ENCODE assay signal across 8 cellular contexts in the genomic region with DNA sequence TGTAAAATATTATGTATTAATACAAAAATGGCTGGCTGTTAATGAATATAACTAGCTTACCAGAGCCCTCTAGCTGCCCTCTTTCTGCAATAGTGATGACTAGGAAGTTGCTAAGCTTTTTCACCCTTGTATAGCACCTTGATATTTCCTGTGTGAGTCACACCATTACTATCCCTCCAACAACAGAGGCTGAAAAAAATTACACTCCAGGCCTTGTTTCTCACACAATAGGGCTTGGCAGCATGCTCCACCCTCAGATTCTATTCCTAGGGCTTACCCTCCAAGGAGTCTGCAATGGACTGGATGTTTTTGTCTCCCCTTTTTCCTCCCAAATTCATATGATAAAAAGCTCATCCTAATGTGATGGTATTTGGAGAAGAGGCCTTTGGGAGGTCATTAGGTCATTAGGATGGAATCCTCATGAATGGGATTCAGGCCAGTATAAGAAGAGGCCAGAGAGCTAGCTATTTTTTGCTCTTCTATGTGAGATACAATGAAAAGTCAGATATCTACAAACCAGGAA.
DNase-seq lines count a peak whose midpoint lies in the region; ATAC-seq, FAIRE-seq and TF ChIP-seq lines count a peak whose summit lies in the region.

No MANE protein-coding gene starts in this region.

- no peak overlapping the region for H3K9ac ChIP-seq in mammary epithelial cell (ENCODE audit: insufficient read depth, low read length)
- peak overlapping the region; percentile 52 for H3K9ac ChIP-seq in keratinocyte (ENCODE audit: control insufficient read depth, extremely low read depth, insufficient read depth, low read length)

- DNase-seq in AG10803 (ENCODE audit: low read depth), result peak; percentile 90
- DNase-seq in MG63, result peak; percentile 78
- DNase-seq in mammary epithelial cell, result peak; percentile 92
- DNase-seq in keratinocyte (ENCODE audit: low read depth, low spot score), result peak; percentile 54
- DNase-seq in NCI-H2107 treated with DMSO at 0.1 percent for 48 hours (lab: John Stamatoyannopoulos, UW; ENCODE audit: unreplicated experiment), result no peak

- peak overlapping the region; percentile 63 for H2AFZ ChIP-seq in mammary epithelial cell (ENCODE audit: low read depth, low read length)
- peak overlapping the region; percentile 93 for H2AFZ ChIP-seq in keratinocyte (ENCODE audit: control insufficient read depth, low read length)

- FAIRE-seq in keratinocyte (lab: Jason Lieb, UNC), result peak; percentile 96

- dilution Hi-C loops in mammary epithelial cell (cut with HindIII; ENCODE audit: low sequenced_read_pairs) (no loop called here), keratinocyte (cut with MboI; ENCODE audit: extremely low pct_ligation_motif_present, low sequenced_read_pairs) (no loop called here)

- H3K27ac ChIP-seq in mammary epithelial cell (ENCODE audit: insufficient read depth, low read depth, low read length) (peak overlapping the region; percentile 68), keratinocyte (ENCODE audit: control insufficient read depth, insufficient read depth, low read length) (peak overlapping the region; percentile 82)

- H3K79me2 ChIP-seq in mammary epithelial cell (ENCODE audit: insufficient read depth, low read length) (no peaks in the 10 kb centered on the region), keratinocyte (ENCODE audit: control insufficient read depth, insufficient read depth, low read length) (no peaks in the 10 kb centered on the region)

- ATAC-seq in HG03432 (IDR thresholded peaks at IDR 0.05; ENCODE audit: unreplicated experiment) (no peak), GM21515 (IDR thresholded peaks at IDR 0.05; ENCODE audit: unreplicated experiment) (no peak), HG03196 (IDR thresholded peaks at IDR 0.05; ENCODE audit: unreplicated experiment) (no peak)

- H3K27me3 ChIP-seq in MG63 (no peaks in the 10 kb centered on the region), mammary epithelial cell (ENCODE audit: insufficient read depth, low read length) (no peaks in the 10 kb centered on the region), keratinocyte (ENCODE audit: control insufficient read depth, extremely low read depth, insufficient read depth, low read length) (no peaks in the 10 kb centered on the region)

- H3K4me3 ChIP-seq in AG10803 (ENCODE audit: low read length) (no peak overlapping the region), MG63 (no peak overlapping the region), mammary epithelial cell (replicated peaks in 1 of 3; ENCODE audit: insufficient read depth in 1 of 3, low read depth in 2 of 3, low read length in 3 of 3) (no peak overlapping the region), keratinocyte (ENCODE audit: control insufficient read depth in 2 of 3, extremely low read depth in 1 of 3, insufficient read depth in 2 of 3, low read depth in 1 of 3, low read length in 3 of 3) (peak overlapping the region in 2 of 3 experiments; percentile 20 to 43)

- H3K4me2 ChIP-seq in mammary epithelial cell (ENCODE audit: insufficient read depth, low read depth, low read length), result peak overlapping the region; percentile 38
- H3K4me2 ChIP-seq in keratinocyte (ENCODE audit: control insufficient read depth, extremely low read depth, insufficient read depth, low read depth, low read length), result peak overlapping the region; percentile 65

- peak; percentile 33 for TF ChIP-seq CTCF in AG10803 (conservative IDR thresholded peaks at IDR 0.05; ENCODE audit: low read length)
- peak; percentile 8 to 39 for TF ChIP-seq CTCF in mammary epithelial cell (conservative IDR thresholded peaks at IDR 0.05 in 1 of 2, IDR thresholded peaks at IDR 0.05 in 1 of 2; ENCODE audit: extremely low read depth in 1 of 2, insufficient read depth in 1 of 2, low read depth in 1 of 2, low read length in 2 of 2)
- peak in 2 of 3 experiments; percentile 10 to 24 for TF ChIP-seq CTCF in keratinocyte (optimal IDR thresholded peaks at IDR 0.05 in 1 of 3, IDR thresholded peaks at IDR 0.05 in 1 of 3, conservative IDR thresholded peaks at IDR 0.05 in 1 of 3; ENCODE audit: extremely low read depth in 1 of 3, insufficient read depth in 2 of 3, low read length in 3 of 3)

- intact Hi-C loops in mammary epithelial cell (cut with micrococcal nuclease), result loop anchor here (1.0 to 5.0 kb wide), 3 partner anchors 90 to 186 kb away; no protein-coding TSS in a partner anchor

- no peaks in the 10 kb centered on the region for H3K9me1 ChIP-seq in keratinocyte (ENCODE audit: control insufficient read depth, extremely low read depth, insufficient read depth, low read length)

- peaks cover 22% of the 10 kb centered on the region for H3K4me1 ChIP-seq in mammary epithelial cell (ENCODE audit: insufficient read depth, low read length)
- H3K4me1 ChIP-seq in keratinocyte (ENCODE audit: control insufficient read depth, extremely low read depth, insufficient read depth, low read length), result peaks cover 23% of the 10 kb centered on the region

- no peaks in the 10 kb centered on the region for H4K20me1 ChIP-seq in mammary epithelial cell (ENCODE audit: insufficient read depth, low read length)
- no peaks in the 10 kb centered on the region for H4K20me1 ChIP-seq in keratinocyte (ENCODE audit: control insufficient read depth, extremely low read depth, insufficient read depth, low read length)

- CTCF ChIA-PET in mammary epithelial cell (lab: Charles Lee; ENCODE audit: low non-redundant PET), result interaction anchor here (0.6 kb wide), 2 partner anchors 24 to 92 kb away, joined by 3 to 4 read pairs; no protein-coding TSS in a partner anchor

- no TSS peak for BruUV-seq in mammary epithelial cell (replicated peaks; lab: Mats Ljungman, UMichigan)

- in situ Hi-C loops in mammary epithelial cell (cut with MboI; ENCODE audit: low sequenced_read_pairs in 2 of 2), result no loop called here

- H3K36me3 ChIP-seq in MG63 (no peaks in the 10 kb centered on the region), mammary epithelial cell (ENCODE audit: insufficient read depth, low read length) (no peaks in the 10 kb centered on the region), keratinocyte (ENCODE audit: control insufficient read depth in 2 of 2, extremely low read depth in 1 of 2, insufficient read depth in 2 of 2, low read length in 2 of 2) (no peaks in the 10 kb centered on the region)

- H3K9me3 ChIP-seq in MG63 (no peaks in the 10 kb centered on the region), mammary epithelial cell (replicated peaks; ENCODE audit: insufficient read depth, low read length) (peaks cover 2% of the 10 kb centered on the region), keratinocyte (ENCODE audit: control insufficient read depth, low read depth, low read length) (no peaks in the 10 kb centered on the region)

Comparison
In these comparisons a context has a peak if more than half of its experiments do, and no peak if none do; other contexts are left out.
1. H3K4me3 ChIP-seq: peak in keratinocyte (2 of 3); none in AG10803 (single experiment), MG63 (single experiment) and mammary epithelial cell (0 of 3).
2. Peak in every context shown above with its lines, with median percentiles within 50 percentile points of each other: CTCF ChIP-seq.